In the genomic region with DNA sequence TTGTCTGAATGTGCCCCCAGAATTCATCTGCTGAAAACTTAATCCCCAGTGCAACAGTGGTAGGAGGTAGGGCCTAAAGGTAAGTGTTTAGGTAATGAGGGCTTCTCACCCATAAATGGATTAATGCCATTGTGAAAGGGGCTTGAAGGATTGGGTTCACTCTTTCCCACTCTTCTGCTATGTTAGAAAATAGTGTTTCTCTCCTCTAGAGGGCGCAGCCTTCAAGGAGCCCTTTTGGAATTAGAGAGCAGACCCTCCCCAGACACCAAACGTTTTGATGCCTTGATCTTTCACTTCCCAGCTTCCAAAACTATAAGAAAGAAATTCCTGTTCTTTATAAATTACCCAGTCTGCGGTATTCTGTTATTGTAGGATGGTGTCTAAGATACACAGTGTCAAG, we compare ENCODE assay signal across 13 cellular contexts.
A peak's percentile ranks its signal among the peaks of the same experiment; 100 is the strongest.
DNase-seq lines count a peak whose midpoint lies in the region; ATAC-seq and TF ChIP-seq lines count a peak whose summit lies in the region.
"Had no signal": no experiment of that assay in that cellular context is flagged by ENCODE, and none has a peak within 500 bp of the region (broad histone marks: within the 10 kb centered on the region; RNA-seq: fewer than 3 reads in every experiment).

No MANE protein-coding gene starts in this region.

- H3K27me3 ChIP-seq in BE2C = no peaks in the 10 kb centered on the region
- H3K27me3 ChIP-seq in CD8-positive, alpha-beta T cell (ENCODE audit: insufficient read depth, low read length) = no peaks in the 10 kb centered on the region
- H3K27me3 ChIP-seq: pancreas, SJCRH30 had no signal

- H3K27ac Mint-ChIP-seq in CD8-positive, alpha-beta T cell = no peak overlapping the region
- H3K27ac Mint-ChIP-seq: activated CD4-positive, alpha-beta memory T cell treated with anti-CD3 and anti-CD28 coated beads, Interleukin-2, amount 10 ng/mL, durations not matched to agents 7 days and 5 days; IgD-negative memory B cell had no signal

- DNase-seq in BE2C = no peak
- peak; percentile 59 for DNase-seq in NCI-H69 (lab: John Stamatoyannopoulos, UW)
- DNase-seq in fibroblast of mammary gland (ENCODE audit: low read depth) = no peak
- no peak for DNase-seq in NCI-H2227 treated with DMSO at 0.1 percent for 48 hours (lab: John Stamatoyannopoulos, UW)
- DNase-seq in DMS153 (lab: John Stamatoyannopoulos, UW) = no peak
- DNase-seq in CD8-positive, alpha-beta T cell = no peak
- no peak for DNase-seq in HUDEP-2 (lab: John Stamatoyannopoulos, UW; ENCODE audit: unreplicated experiment in 76 of 76)
- DNase-seq: activated CD4-positive, alpha-beta memory T cell treated with anti-CD3 and anti-CD28 coated beads, Interleukin-2, amount 10 ng/mL, durations not matched to agents 7 days and 5 days; Calu3; pancreas had no signal

- H3K36me3 Mint-ChIP-seq in CD8-positive, alpha-beta T cell = no peaks in the 10 kb centered on the region
- H3K36me3 Mint-ChIP-seq: IgD-negative memory B cell had no signal

- H3K9me3 Mint-ChIP-seq in CD8-positive, alpha-beta T cell = no peaks in the 10 kb centered on the region
- H3K9me3 Mint-ChIP-seq: activated CD4-positive, alpha-beta memory T cell treated with anti-CD3 and anti-CD28 coated beads, Interleukin-2, amount 10 ng/mL, durations not matched to agents 7 days and 5 days; IgD-negative memory B cell had no signal

- CTCF ChIA-PET in CD8-positive, alpha-beta T cell (lab: Charles Lee) = no interaction called here

- POLR2A ChIA-PET in CD8-positive, alpha-beta T cell (lab: Charles Lee) = no interaction called here

- no peaks in the 10 kb centered on the region for H3K36me3 ChIP-seq in BE2C
- no peaks in the 10 kb centered on the region for H3K36me3 ChIP-seq in CD8-positive, alpha-beta T cell (ENCODE audit: insufficient read depth, low read length)
- H3K36me3 ChIP-seq: pancreas, SJCRH30 had no signal

- no peaks in the 10 kb centered on the region for H3K9me3 ChIP-seq in BE2C
- H3K9me3 ChIP-seq in CD8-positive, alpha-beta T cell (ENCODE audit: low read length) = no peaks in the 10 kb centered on the region
- H3K9me3 ChIP-seq: pancreas, SJCRH30 had no signal

- TF ChIP-seq CTCF in BE2C (IDR thresholded peaks at IDR 0.05; ENCODE audit: low read depth, low read length) (peak; percentile 54), fibroblast of mammary gland (conservative IDR thresholded peaks at IDR 0.05; ENCODE audit: control insufficient read depth, insufficient read depth, low read depth, low read length) (peak; percentile 7)
- no peak for TF ChIP-seq CTCF in CD8-positive, alpha-beta T cell (IDR thresholded peaks at IDR 0.05)

- ATAC-seq in GM19351 (IDR thresholded peaks at IDR 0.05; ENCODE audit: unreplicated experiment) = peak; percentile 48
- ATAC-seq in CD8-positive, alpha-beta T cell = no peak
- ATAC-seq: pancreas had no signal

- intact Hi-C loops in CD8-positive, alpha-beta T cell (cut with DNase I, micrococcal nuclease) = no loop called here

- H3K4me1 ChIP-seq in BE2C = no peaks in the 10 kb centered on the region
- H3K4me1 ChIP-seq in CD8-positive, alpha-beta T cell (ENCODE audit: insufficient read depth, low read length) = no peaks in the 10 kb centered on the region
- H3K4me1 ChIP-seq: pancreas, SJCRH30 had no signal

- no peak overlapping the region for H3K27ac ChIP-seq in CD8-positive, alpha-beta T cell (ENCODE audit: low read depth, low read length)
- H3K27ac ChIP-seq: pancreas, SJCRH30 had no signal

- no peak overlapping the region for H3K4me3 Mint-ChIP-seq in CD8-positive, alpha-beta T cell
- H3K4me3 Mint-ChIP-seq: activated CD4-positive, alpha-beta memory T cell treated with anti-CD3 and anti-CD28 coated beads, Interleukin-2, amount 10 ng/mL, durations not matched to agents 7 days and 5 days; IgD-negative memory B cell had no signal

- no peaks in the 10 kb centered on the region for H3K27me3 Mint-ChIP-seq in CD8-positive, alpha-beta T cell (ENCODE audit: low read depth)
- H3K27me3 Mint-ChIP-seq: activated CD4-positive, alpha-beta memory T cell treated with anti-CD3 and anti-CD28 coated beads, Interleukin-2, amount 10 ng/mL, durations not matched to agents 7 days and 5 days; IgD-negative memory B cell had no signal

- H3K4me3 ChIP-seq in BE2C (ENCODE audit: low read depth, low read length) (no peak overlapping the region), fibroblast of mammary gland (ENCODE audit: control insufficient read depth, low read depth, low read length) (no peak overlapping the region)
- no peak overlapping the region for H3K4me3 ChIP-seq in CD8-positive, alpha-beta T cell (ENCODE audit: low read depth, low read length)
- H3K4me3 ChIP-seq: pancreas, SJCRH30 had no signal

- H3K4me1 Mint-ChIP-seq in CD8-positive, alpha-beta T cell (ENCODE audit: low read depth) = no peaks in the 10 kb centered on the region
- H3K4me1 Mint-ChIP-seq: activated CD4-positive, alpha-beta memory T cell treated with anti-CD3 and anti-CD28 coated beads, Interleukin-2, amount 10 ng/mL, durations not matched to agents 7 days and 5 days; IgD-negative memory B cell had no signal
